ENCODE assay signal across 1 cellular context in the genomic region with DNA sequence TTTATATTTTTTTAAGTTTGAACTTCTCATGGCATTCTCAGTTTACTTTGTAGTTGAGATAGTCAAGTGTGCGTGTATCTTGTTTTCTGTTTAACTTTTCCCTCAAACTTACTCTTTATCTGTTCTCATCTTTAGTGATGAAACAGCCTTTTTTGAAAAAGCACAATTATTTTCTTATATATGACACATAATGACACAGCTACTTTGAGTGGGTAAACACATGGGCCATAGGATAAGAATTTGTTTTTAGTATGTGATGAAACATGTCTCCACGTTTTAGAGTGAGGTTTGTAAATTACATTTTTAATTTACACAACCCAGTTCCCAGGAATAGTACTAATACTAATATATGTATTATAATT.
TF ChIP-seq lines count a peak whose summit lies in the region.

No MANE protein-coding gene starts in this region.

TF ChIP-seq in K562, 482 proteins besides CTCF, POLR2A, EP300 and RAD21 (continued from another document):
- TF ChIP-seq, protein P1, sequence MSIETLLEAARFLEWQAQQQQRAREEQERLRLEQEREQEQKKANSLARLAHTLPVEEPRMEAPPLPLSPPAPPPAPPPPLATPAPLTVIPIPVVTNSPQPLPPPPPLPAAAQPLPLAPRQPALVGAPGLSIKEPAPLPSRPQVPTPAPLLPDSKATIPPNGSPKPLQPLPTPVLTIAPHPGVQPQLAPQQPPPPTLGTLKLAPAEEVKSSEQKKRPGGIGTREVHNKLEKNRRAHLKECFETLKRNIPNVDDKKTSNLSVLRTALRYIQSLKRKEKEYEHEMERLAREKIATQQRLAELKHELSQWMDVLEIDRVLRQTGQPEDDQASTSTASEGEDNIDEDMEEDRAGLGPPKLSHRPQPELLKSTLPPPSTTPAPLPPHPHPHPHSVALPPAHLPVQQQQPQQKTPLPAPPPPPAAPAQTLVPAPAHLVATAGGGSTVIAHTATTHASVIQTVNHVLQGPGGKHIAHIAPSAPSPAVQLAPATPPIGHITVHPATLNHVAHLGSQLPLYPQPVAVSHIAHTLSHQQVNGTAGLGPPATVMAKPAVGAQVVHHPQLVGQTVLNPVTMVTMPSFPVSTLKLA (conservative IDR thresholded peaks at IDR 0.05) = peak; percentile 44 to 60; a peak in 1 of 4 replicates
- TF ChIP-seq TSC22D4 (tag; IDR thresholded peaks at IDR 0.05) (no peak), LCOR (CRISPR knock-in tag; IDR thresholded peaks at IDR 0.05) (no peak), SIN3A (IDR thresholded peaks at IDR 0.05; ENCODE audit: borderline replicate concordance in 2 of 2, control insufficient read depth in 1 of 2, low read depth in 2 of 2, low read length in 2 of 2) (no peak), MEF2A (IDR thresholded peaks at IDR 0.05; ENCODE audit: control insufficient read depth, low read depth, low read length) (peak; percentile 18; the same call in 1 of the 2 replicates), ZNF121 (CRISPR knock-in tag; conservative IDR thresholded peaks at IDR 0.05) (no peak), SIRT6 (IDR thresholded peaks at IDR 0.05; ENCODE audit: low read depth, low read length) (no peak), ZNF165 (CRISPR knock-in tag; IDR thresholded peaks at IDR 0.05; ENCODE audit: borderline replicate concordance) (no peak), NFE2 (IDR thresholded peaks at IDR 0.05; ENCODE audit: low read depth) (peak; percentile 89)
- TF ChIP-seq, protein P2, sequence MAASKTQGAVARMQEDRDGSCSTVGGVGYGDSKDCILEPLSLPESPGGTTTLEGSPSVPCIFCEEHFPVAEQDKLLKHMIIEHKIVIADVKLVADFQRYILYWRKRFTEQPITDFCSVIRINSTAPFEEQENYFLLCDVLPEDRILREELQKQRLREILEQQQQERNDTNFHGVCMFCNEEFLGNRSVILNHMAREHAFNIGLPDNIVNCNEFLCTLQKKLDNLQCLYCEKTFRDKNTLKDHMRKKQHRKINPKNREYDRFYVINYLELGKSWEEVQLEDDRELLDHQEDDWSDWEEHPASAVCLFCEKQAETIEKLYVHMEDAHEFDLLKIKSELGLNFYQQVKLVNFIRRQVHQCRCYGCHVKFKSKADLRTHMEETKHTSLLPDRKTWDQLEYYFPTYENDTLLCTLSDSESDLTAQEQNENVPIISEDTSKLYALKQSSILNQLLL (CRISPR knock-in tag; IDR thresholded peaks at IDR 0.05; ENCODE audit: borderline replicate concordance) = no peak
